4 cellular contexts compared by ENCODE assay signal in genomic region chr3:70086336-70086735, GRCh38.
"Had no signal": no experiment of that assay in that cellular context is flagged by ENCODE, and none has a peak within 500 bp of the region (broad histone marks: within the 10 kb centered on the region; RNA-seq: fewer than 3 reads in every experiment).

No MANE protein-coding gene starts in this region.

- H3K27ac Mint-ChIP-seq: H9 had no signal

- H3K4me3 ChIP-seq: GM23248 had no signal

- H3K4me3 Mint-ChIP-seq: H9 had no signal

- H3K9ac ChIP-seq: GM23248 had no signal

- H2AFZ ChIP-seq: GM23248 had no signal

- DNase-seq: GM23248, H9, HCEC 1CT, IMR-90 had no signal

- H3K9me3 Mint-ChIP-seq: H9 had no signal

- H3K27ac ChIP-seq: GM23248 had no signal
